ENCODE assay signal across 1 cellular context in the genomic region with DNA sequence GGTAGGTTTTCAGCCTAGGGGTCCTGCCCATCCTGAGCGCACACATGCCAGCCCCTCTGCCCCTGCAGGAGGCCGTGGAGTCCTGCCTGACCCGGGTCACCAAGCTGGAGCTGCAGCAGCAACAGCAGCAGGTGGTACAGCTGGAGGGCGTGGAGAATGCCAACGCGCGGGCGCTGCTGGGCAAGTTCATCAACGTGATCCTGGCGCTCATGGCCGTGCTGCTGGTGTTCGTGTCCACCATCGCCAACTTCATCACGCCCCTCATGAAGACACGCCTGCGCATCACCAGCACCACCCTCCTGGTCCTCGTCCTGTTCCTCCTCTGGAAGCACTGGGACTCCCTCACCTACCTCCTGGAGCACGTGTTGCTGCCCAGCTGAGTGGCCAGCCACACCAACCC.
TF ChIP-seq lines count a peak whose summit lies in the region.

No MANE protein-coding gene starts in this region.

TF ChIP-seq in HepG2, 621 proteins besides CTCF, POLR2A, EP300 and RAD21:
- no peak for TF ChIP-seq MED1 (CRISPR knock-in tag; IDR thresholded peaks at IDR 0.05)
- TF ChIP-seq NR2F1 (CRISPR knock-in tag; IDR thresholded peaks at IDR 0.05): no peak
- TF ChIP-seq, protein P1, sequence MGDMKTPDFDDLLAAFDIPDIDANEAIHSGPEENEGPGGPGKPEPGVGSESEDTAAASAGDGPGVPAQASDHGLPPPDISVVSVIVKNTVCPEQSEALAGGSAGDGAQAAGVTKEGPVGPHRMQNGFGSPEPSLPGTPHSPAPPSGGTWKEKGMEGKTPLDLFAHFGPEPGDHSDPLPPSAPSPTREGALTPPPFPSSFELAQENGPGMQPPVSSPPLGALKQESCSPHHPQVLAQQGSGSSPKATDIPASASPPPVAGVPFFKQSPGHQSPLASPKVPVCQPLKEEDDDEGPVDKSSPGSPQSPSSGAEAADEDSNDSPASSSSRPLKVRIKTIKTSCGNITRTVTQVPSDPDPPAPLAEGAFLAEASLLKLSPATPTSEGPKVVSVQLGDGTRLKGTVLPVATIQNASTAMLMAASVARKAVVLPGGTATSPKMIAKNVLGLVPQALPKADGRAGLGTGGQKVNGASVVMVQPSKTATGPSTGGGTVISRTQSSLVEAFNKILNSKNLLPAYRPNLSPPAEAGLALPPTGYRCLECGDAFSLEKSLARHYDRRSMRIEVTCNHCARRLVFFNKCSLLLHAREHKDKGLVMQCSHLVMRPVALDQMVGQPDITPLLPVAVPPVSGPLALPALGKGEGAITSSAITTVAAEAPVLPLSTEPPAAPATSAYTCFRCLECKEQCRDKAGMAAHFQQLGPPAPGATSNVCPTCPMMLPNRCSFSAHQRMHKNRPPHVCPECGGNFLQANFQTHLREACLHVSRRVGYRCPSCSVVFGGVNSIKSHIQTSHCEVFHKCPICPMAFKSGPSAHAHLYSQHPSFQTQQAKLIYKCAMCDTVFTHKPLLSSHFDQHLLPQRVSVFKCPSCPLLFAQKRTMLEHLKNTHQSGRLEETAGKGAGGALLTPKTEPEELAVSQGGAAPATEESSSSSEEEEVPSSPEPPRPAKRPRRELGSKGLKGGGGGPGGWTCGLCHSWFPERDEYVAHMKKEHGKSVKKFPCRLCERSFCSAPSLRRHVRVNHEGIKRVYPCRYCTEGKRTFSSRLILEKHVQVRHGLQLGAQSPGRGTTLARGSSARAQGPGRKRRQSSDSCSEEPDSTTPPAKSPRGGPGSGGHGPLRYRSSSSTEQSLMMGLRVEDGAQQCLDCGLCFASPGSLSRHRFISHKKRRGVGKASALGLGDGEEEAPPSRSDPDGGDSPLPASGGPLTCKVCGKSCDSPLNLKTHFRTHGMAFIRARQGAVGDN (CRISPR knock-in tag; IDR thresholded peaks at IDR 0.05): peak; percentile 1
- TF ChIP-seq, protein P2, sequence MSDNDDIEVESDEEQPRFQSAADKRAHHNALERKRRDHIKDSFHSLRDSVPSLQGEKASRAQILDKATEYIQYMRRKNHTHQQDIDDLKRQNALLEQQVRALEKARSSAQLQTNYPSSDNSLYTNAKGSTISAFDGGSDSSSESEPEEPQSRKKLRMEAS (IDR thresholded peaks at IDR 0.05): 0 out of 2 replicates have a peak, but pooled peaks have one; percentile 22
- TF ChIP-seq RFX1 (IDR thresholded peaks at IDR 0.05): no peak
